Comparison of ENCODE assay signal across 11 cellular contexts in the genomic region with DNA sequence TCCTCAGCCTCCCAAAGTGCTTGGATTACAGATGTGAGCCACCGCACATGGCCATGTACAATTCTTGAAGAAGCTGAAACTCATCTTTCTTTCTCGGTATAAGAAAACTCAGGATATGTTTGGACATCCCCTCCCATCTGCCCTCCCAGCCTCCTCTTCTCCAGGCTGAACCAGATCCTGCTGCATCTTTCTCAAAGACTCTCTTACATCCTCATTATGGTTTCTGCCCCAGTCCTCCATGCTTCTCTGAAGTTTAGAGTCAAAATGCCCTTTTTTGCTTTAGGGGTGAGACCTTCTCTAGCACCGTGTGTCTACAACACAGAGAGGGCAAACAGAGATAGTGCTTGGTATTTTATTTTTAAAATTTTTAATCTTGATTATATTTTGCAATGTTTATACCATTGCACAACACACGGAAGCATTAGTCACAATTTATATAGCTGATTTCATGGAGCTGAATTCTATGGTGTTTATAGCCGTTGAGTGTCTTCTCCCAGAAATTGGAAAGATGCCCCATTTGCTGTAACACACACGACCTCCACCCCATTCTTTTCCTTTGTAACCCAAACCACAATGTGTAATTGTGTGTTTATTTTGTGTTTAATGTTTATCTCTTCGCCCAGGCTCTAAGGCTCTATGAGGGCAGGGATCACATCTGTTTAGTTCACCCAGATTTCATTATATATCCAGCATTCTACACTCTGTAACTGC.
DNase-seq lines count a peak whose midpoint lies in the region; ATAC-seq and TF ChIP-seq lines count a peak whose summit lies in the region.
"Had no signal": no experiment of that assay in that cellular context is flagged by ENCODE, and none has a peak within 500 bp of the region (broad histone marks: within the 10 kb centered on the region; RNA-seq: fewer than 3 reads in every experiment).

No MANE protein-coding gene starts in this region.

- H3K4me3 ChIP-seq in fibroblast of pulmonary artery (replicated peaks; ENCODE audit: low read depth, low read length) (no peak overlapping the region), WERI-Rb-1 (ENCODE audit: low read depth, low read length) (no peak overlapping the region)

- no peak overlapping the region for H3K27ac ChIP-seq in WERI-Rb-1

- H3K36me3 ChIP-seq in WERI-Rb-1 = no peaks in the 10 kb centered on the region

- peaks cover 5% of the 10 kb centered on the region for H3K9me3 ChIP-seq in WERI-Rb-1 (ENCODE audit: severe bottlenecking)

- DNase-seq in HPDE6-E6E7 (ENCODE audit: extremely low spot score) (peak; percentile 16), T1000 (lab: John Stamatoyannopoulos, UW) (peak; percentile 59), fibroblast of pulmonary artery (ENCODE audit: low read depth) (peak; percentile 94), smooth muscle cell of the brain vasculature (ENCODE audit: low read depth, low spot score) (peak; percentile 86), WERI-Rb-1 (no peak), NCI-H2227 (lab: John Stamatoyannopoulos, UW; ENCODE audit: unreplicated experiment) (no peak)
- DNase-seq: activated CD4-positive, alpha-beta T cell treated with anti-CD3 and anti-CD28 coated beads for 36 hours; activated naive CD4-positive, alpha-beta T cell treated with Interleukin-2 at 50 U/mL for 16 hours; left ventricle myocardium superior had no signal

- ATAC-seq in GM18517 (IDR thresholded peaks at IDR 0.05; ENCODE audit: unreplicated experiment) (no peak), HG02852 (IDR thresholded peaks at IDR 0.05; ENCODE audit: unreplicated experiment) (no peak)
- ATAC-seq: activated CD4-positive, alpha-beta T cell treated with anti-CD3 and anti-CD28 coated beads for 36 hours; left ventricle myocardium superior had no signal

- TF ChIP-seq CTCF in fibroblast of pulmonary artery (IDR thresholded peaks at IDR 0.05; ENCODE audit: low read length, missing control alignments) (no peak), WERI-Rb-1 (IDR thresholded peaks at IDR 0.05; ENCODE audit: low read depth, low read length) (no peak)

- H3K27me3 ChIP-seq in WERI-Rb-1 (ENCODE audit: insufficient read depth, low read depth, severe bottlenecking) = no peaks in the 10 kb centered on the region

Comparison
In these comparisons a context has a peak if more than half of its experiments do, and no peak if none do; other contexts are left out.
1. DNase-seq: peak in HPDE6-E6E7 (single experiment), T1000 (single experiment), fibroblast of pulmonary artery (single experiment) and smooth muscle cell of the brain vasculature (single experiment); none in WERI-Rb-1 (single experiment) and NCI-H2227 (single experiment).